ENCODE assay signal across 12 cellular contexts in genomic region chr9:127863179-127863578, GRCh38. TPM values are rescaled to one million over a fixed set of nuclear protein-coding genes. Genes with fewer than 3 reads are reported as not detected.
DNase-seq lines count a peak whose midpoint lies in the region; ATAC-seq, FAIRE-seq and TF ChIP-seq lines count a peak whose summit lies in the region.
"Had no signal": no experiment of that assay in that cellular context is flagged by ENCODE, and none has a peak within 500 bp of the region (broad histone marks: within the 10 kb centered on the region; RNA-seq: fewer than 3 reads in every experiment).

No MANE protein-coding gene starts in this region.

- H3K9me2 ChIP-seq in SK-N-SH = no peaks in the 10 kb centered on the region

- DNase-seq in right lobe of liver = no peak
- DNase-seq in HepG2 (ENCODE audit: low spot score) = no peak
- DNase-seq in vagina (ENCODE audit: extremely low spot score in 2 of 2) = no peak
- no peak for DNase-seq in substantia nigra (lab: John Stamatoyannopoulos, UW)
- no peak for DNase-seq in mesothelial cell of epicardium (ENCODE audit: low spot score in 2 of 2, unreplicated experiment in 2 of 2)
- DNase-seq in SK-N-SH = no peak
- DNase-seq: foreskin melanocyte; kidney glomerular epithelial cell; NCI-H1930; stimulated activated CD4-positive, alpha-beta T cell treated with anti-CD3 and anti-CD28 coated beads, Interleukin-12 subunit alpha, Interleukin-12 subunit beta, amount 100 ng/mL, for 4 hours had no signal

- no peak overlapping the region for H3K4me3 ChIP-seq in right lobe of liver
- H3K4me3 ChIP-seq in HepG2 (replicated peaks in 1 of 3; ENCODE audit: insufficient read depth in 1 of 3, low read depth in 2 of 3, low read length in 3 of 3) = no peak overlapping the region
- H3K4me3 ChIP-seq in muscle layer of duodenum (ENCODE audit: low read depth in 1 of 2, low read length in 2 of 2) = no peak overlapping the region
- no peak overlapping the region for H3K4me3 ChIP-seq in vagina
- H3K4me3 ChIP-seq in SK-N-SH (ENCODE audit: low read depth in 2 of 2, low read length in 1 of 2) = no peak overlapping the region

- no TSS peak for BruUV-seq in HepG2 (replicated peaks; lab: Mats Ljungman, UMichigan)

- POLR2A ChIA-PET in HepG2 (lab: Yijun Ruan, JAX) = interaction anchor here (1.4 kb wide), 1 partner anchor 70 kb away, joined by 3 read pairs; no protein-coding TSS in a partner anchor
- POLR2A ChIA-PET in SK-N-SH (lab: Yijun Ruan, JAX) = interaction anchor here (1.3 kb wide), 1 partner anchor 9 kb away, joined by 3 read pairs; no protein-coding TSS in a partner anchor

- H3K27me3 Mint-ChIP-seq in activated naive CD8-positive, alpha-beta T cell = no peaks in the 10 kb centered on the region
- no peaks in the 10 kb centered on the region for H3K27me3 Mint-ChIP-seq in mesothelial cell of epicardium (ENCODE audit: low read depth)

- H3K9me3 Mint-ChIP-seq in activated naive CD8-positive, alpha-beta T cell (ENCODE audit: low read depth) = no peaks in the 10 kb centered on the region
- H3K9me3 Mint-ChIP-seq in mesothelial cell of epicardium = no peaks in the 10 kb centered on the region

- no peak for ATAC-seq in right lobe of liver
- ATAC-seq in HepG2 = no peak

- CTCF ChIA-PET in HepG2 (lab: Yijun Ruan, JAX; ENCODE audit: low intra/inter-chr PET ratio, low total read pairs) = no interaction called here
- CTCF ChIA-PET in SK-N-SH (lab: Yijun Ruan, JAX) = interaction anchor here (0.7 to 2.0 kb wide), 6 partner anchors 8 to 128 kb away, joined by 3 to 7 read pairs (median 4); partner anchors contain the start of genes ENG and TOR2A

- FAIRE-seq in HepG2 (lab: Jason Lieb, UNC) = no peak

- H3F3A ChIP-seq in SK-N-SH (replicated peaks; ENCODE audit: insufficient read depth) = no peaks in the 10 kb centered on the region

- no peaks in the 10 kb centered on the region for H3K9me3 ChIP-seq in right lobe of liver
- H3K9me3 ChIP-seq in HepG2 (ENCODE audit: low read length) = no peaks in the 10 kb centered on the region
- H3K9me3 ChIP-seq in muscle layer of duodenum (ENCODE audit: control insufficient read depth in 1 of 2, low read length in 2 of 2) = no peaks in the 10 kb centered on the region
- no peaks in the 10 kb centered on the region for H3K9me3 ChIP-seq in vagina
- no peaks in the 10 kb centered on the region for H3K9me3 ChIP-seq in SK-N-SH

- H3K4me1 ChIP-seq in right lobe of liver (peaks cover 0 to 11% (median 5%) of the 10 kb centered on the region in 4 donors), HepG2 (ENCODE audit: insufficient read depth, low read length) (peaks cover 56% of the 10 kb centered on the region), muscle layer of duodenum (ENCODE audit: control insufficient read depth in 1 of 2, insufficient read depth in 2 of 2, low read length in 2 of 2) (peaks cover 0 to 18% of the 10 kb centered on the region in 2 donors), vagina (peaks cover 22% of the 10 kb centered on the region), SK-N-SH (ENCODE audit: control insufficient read depth in 1 of 2, insufficient read depth in 2 of 2, low read depth in 1 of 2, low read length in 1 of 2) (peaks cover 0 to 10% of the 10 kb centered on the region in 2 experiments; a peak in 1 of 4 replicates)

- H3K36me3 ChIP-seq in right lobe of liver = peaks cover 0 to 3% (median 0%) of the 10 kb centered on the region in 4 donors
- H3K36me3 ChIP-seq in HepG2 (replicated peaks in 1 of 2; ENCODE audit: control insufficient read depth in 1 of 2, insufficient read depth in 2 of 2, low read length in 2 of 2) = no peaks in the 10 kb centered on the region; a peak in 1 of 5 replicates
- H3K36me3 ChIP-seq in muscle layer of duodenum (ENCODE audit: control insufficient read depth in 1 of 2, insufficient read depth in 2 of 2, low read length in 2 of 2) = peaks cover 6 to 11% of the 10 kb centered on the region in 2 donors
- peaks cover 0 to 4% of the 10 kb centered on the region in 2 donors for H3K36me3 ChIP-seq in vagina
- no peaks in the 10 kb centered on the region for H3K36me3 ChIP-seq in SK-N-SH (replicated peaks in 1 of 2; ENCODE audit: control insufficient read depth in 1 of 2, insufficient read depth in 2 of 2, low read length in 1 of 2)

- no peak overlapping the region for H3K9ac ChIP-seq in HepG2 (ENCODE audit: insufficient read depth, low read depth, low read length)
- H3K9ac ChIP-seq in SK-N-SH = no peak overlapping the region

- peaks cover 3% of the 10 kb centered on the region for H3K36me3 Mint-ChIP-seq in activated naive CD8-positive, alpha-beta T cell
- peaks cover 1% of the 10 kb centered on the region for H3K36me3 Mint-ChIP-seq in mesothelial cell of epicardium

- H3K27me3 ChIP-seq in right lobe of liver = no peaks in the 10 kb centered on the region
- no peaks in the 10 kb centered on the region for H3K27me3 ChIP-seq in HepG2 (ENCODE audit: control insufficient read depth in 1 of 2, insufficient read depth in 2 of 2, low read length in 2 of 2)
- no peaks in the 10 kb centered on the region for H3K27me3 ChIP-seq in muscle layer of duodenum (ENCODE audit: low read depth, low read length)
- H3K27me3 ChIP-seq in vagina = no peaks in the 10 kb centered on the region
- no peaks in the 10 kb centered on the region for H3K27me3 ChIP-seq in SK-N-SH (ENCODE audit: insufficient read depth)

- WGBS in right lobe of liver (ENCODE audit: insufficient coverage, low coverage, low lambda C conversion rate, missing lambda C conversion rate) = 68% methylated on average over 12 of the region's 12 CpGs
- WGBS in HepG2 (ENCODE audit: low lambda C conversion rate) = 80% methylated on average over 12 of the region's 12 CpGs
- WGBS in SK-N-SH (ENCODE audit: low lambda C conversion rate) = 89% methylated on average over 12 of the region's 12 CpGs

- in situ Hi-C loops in HepG2 (cut with HindIII; ENCODE audit: extremely low pct_ligation_motif_present, low pct_unique_long_range_greater_than_20kb) = no loop called here

- H3K4me3 Mint-ChIP-seq in activated naive CD8-positive, alpha-beta T cell = no peak overlapping the region
- H3K4me3 Mint-ChIP-seq in mesothelial cell of epicardium = no peak overlapping the region

- H3K4me2 ChIP-seq in HepG2 (ENCODE audit: low read depth, low read length) (no peak overlapping the region), SK-N-SH (no peak overlapping the region)

- H4K20me1 ChIP-seq in HepG2 (ENCODE audit: insufficient read depth, low read length) (no peaks in the 10 kb centered on the region), SK-N-SH (ENCODE audit: insufficient read depth) (no peaks in the 10 kb centered on the region)

- peak overlapping the region; percentile 85 for H3K27ac Mint-ChIP-seq in activated naive CD8-positive, alpha-beta T cell
- no peak overlapping the region for H3K27ac Mint-ChIP-seq in mesothelial cell of epicardium

- H3K79me2 ChIP-seq in HepG2 (ENCODE audit: insufficient read depth, low read length) = no peaks in the 10 kb centered on the region
- H3K79me2 ChIP-seq in SK-N-SH (ENCODE audit: insufficient read depth) = no peaks in the 10 kb centered on the region

- TF ChIP-seq CTCF in right lobe of liver (IDR thresholded peaks at IDR 0.05) = no peak
- no peak for TF ChIP-seq CTCF in HepG2 (CRISPR knock-in tag; IDR thresholded peaks at IDR 0.05)
- TF ChIP-seq CTCF in vagina (IDR thresholded peaks at IDR 0.05) = no peak
- TF ChIP-seq CTCF in mesothelial cell of epicardium (IDR thresholded peaks at IDR 0.05; ENCODE audit: unreplicated experiment) = no peak
- TF ChIP-seq CTCF in SK-N-SH (IDR thresholded peaks at IDR 0.05) = no peak

- peaks cover 44% of the 10 kb centered on the region for H3K4me1 Mint-ChIP-seq in activated naive CD8-positive, alpha-beta T cell (ENCODE audit: low read depth)
- H3K4me1 Mint-ChIP-seq in mesothelial cell of epicardium = peaks cover 18% of the 10 kb centered on the region

- no peak for TF ChIP-seq POLR2A in right lobe of liver (IDR thresholded peaks at IDR 0.05)
- no peak for TF ChIP-seq POLR2A in HepG2 (IDR thresholded peaks at IDR 0.05; ENCODE audit: insufficient read depth in 1 of 2, low read depth in 2 of 2, low read length in 2 of 2)
- TF ChIP-seq POLR2A in vagina (IDR thresholded peaks at IDR 0.05) = no peak

- H2AFZ ChIP-seq in HepG2 (ENCODE audit: low read length) (no peak overlapping the region), SK-N-SH (ENCODE audit: low read depth) (no peak overlapping the region)

- intact Hi-C loops in right lobe of liver (cut with DNase I) = no loop called here
- intact Hi-C loops in HepG2 (cut with micrococcal nuclease; ENCODE audit: unreplicated experiment) = no loop called here
- intact Hi-C loops in vagina (cut with DNase I) = no loop called here

- H3K27ac ChIP-seq in right lobe of liver (peak overlapping the region in 2 of 3 donors; percentile 51 to 78), HepG2 (ENCODE audit: extremely low read length, insufficient read depth, low read length) (no peak overlapping the region), muscle layer of duodenum (ENCODE audit: low read length) (peak overlapping the region; percentile 45), vagina (peak overlapping the region; percentile 57), substantia nigra (ENCODE audit: low read depth, low read length, poor library complexity, severe bottlenecking) (no peak overlapping the region), SK-N-SH (ENCODE audit: low read depth in 2 of 2, low read length in 1 of 2) (no peak overlapping the region)

- no peak for TF ChIP-seq RAD21 in HepG2 (CRISPR knock-in tag; IDR thresholded peaks at IDR 0.05)
- TF ChIP-seq RAD21 in SK-N-SH (IDR thresholded peaks at IDR 0.05; ENCODE audit: low read length) = no peak

- no peak for TF ChIP-seq EP300 in HepG2 (IDR thresholded peaks at IDR 0.05; ENCODE audit: low read depth in 2 of 2, low read length in 2 of 2)
- no peak for TF ChIP-seq EP300 in HepG2 (CRISPR knock-in tag; IDR thresholded peaks at IDR 0.05; ENCODE audit: borderline replicate concordance)
- no peak for TF ChIP-seq EP300 in SK-N-SH (IDR thresholded peaks at IDR 0.05; ENCODE audit: borderline replicate concordance in 1 of 2, low read depth in 1 of 2, low read length in 1 of 2)

RNA-seq across cellular contexts. Expression of gene ENG, which starts 8.7 kb away (rescaled TPM):
- total RNA-seq in right lobe of liver (10 to 100 TPM; 27.4 to 90.1 (median 54.1) TPM), HepG2 (2016; rRNA removed; fragmentation: Illumina TruSeq; extraction: Trizol) (0.02 TPM in 1 of 2 replicates, not detected in the other), vagina (130 TPM), mesothelial cell of epicardium (7.3 to 8.5 TPM (median 8.1 TPM) in 3 replicates)
- total RNA-seq in HepG2 (2016; cell fraction: cytosol; rRNA removed; fragmentation: Illumina TruSeq; extraction: Trizol; ENCODE audit: low read depth) = not detected in 2 replicates
- 0.07 and 0.17 TPM in 2 replicates for total RNA-seq in HepG2 (2016; cell fraction: insoluble cytoplasmic fraction; rRNA removed; fragmentation: Illumina TruSeq; extraction: Trizol)
- total RNA-seq in HepG2 (2016; cell fraction: membrane; rRNA removed; fragmentation: Illumina TruSeq; extraction: Trizol) = 0.07 and 0.22 TPM in 2 replicates
- total RNA-seq in HepG2 (2016; cell fraction: nucleus; rRNA removed; fragmentation: Illumina TruSeq; extraction: Trizol) = 0.25 TPM in 1 of 2 replicates, not detected in the other
- polyA plus RNA-seq in HepG2 (2011; rRNA removed) (1.1 and 1.4 TPM in 2 replicates), SK-N-SH (2012; rRNA removed) (8.8 and 18.8 TPM in 2 replicates)
- 0.82 and 1.1 TPM in 2 replicates for polyA plus RNA-seq in HepG2 (2011; cell fraction: cytosol; rRNA removed)
- polyA plus RNA-seq in HepG2 (2011; cell fraction: nucleus; rRNA removed) = 2.1 and 2.3 TPM in 2 replicates
- polyA plus RNA-seq in HepG2 (2012) = 1.4 and 1.5 TPM in 2 replicates
- not detected in 2 replicates for polyA plus RNA-seq in HepG2 (2016; cell fraction: cytosol; fragmentation: Illumina TruSeq; extraction: Trizol; ENCODE audit: low read depth)
- polyA plus RNA-seq in HepG2 (2016; cell fraction: insoluble cytoplasmic fraction; fragmentation: Illumina TruSeq; extraction: Trizol; ENCODE audit: low read depth) = 0.08 TPM in 1 of 2 replicates, not detected in the other
- polyA plus RNA-seq in HepG2 (2016; cell fraction: membrane; fragmentation: Illumina TruSeq; extraction: Trizol; ENCODE audit: low read depth) = 0.06 and 0.13 TPM in 2 replicates
- polyA plus RNA-seq in HepG2 (2016; cell fraction: nucleus; fragmentation: Illumina TruSeq; extraction: Trizol; ENCODE audit: insufficient read depth, low read depth) = 0.20 and 0.22 TPM in 2 replicates
- polyA minus RNA-seq in HepG2 (2011; rRNA and poly(A)+ RNA removed; ENCODE audit: low replicate concordance) = 1.2 and 26.5 TPM in 2 replicates
- 0.30 and 0.62 TPM in 2 replicates for polyA minus RNA-seq in HepG2 (2011; cell fraction: cytosol; rRNA and poly(A)+ RNA removed)
- 0.75 and 0.90 TPM in 2 replicates for polyA minus RNA-seq in HepG2 (2011; cell fraction: nucleus; rRNA and poly(A)+ RNA removed)
- polyA plus RNA-seq in SK-N-SH (2012; cell fraction: cytosol; rRNA removed) = 8.8 and 16.2 TPM in 2 replicates
- polyA plus RNA-seq in SK-N-SH (2012; cell fraction: nucleus; rRNA removed) = 25.8 and 27.5 TPM in 2 replicates

RNA-seq across cellular contexts. Expression of gene AK1, which starts 14.3 kb away (rescaled TPM):
- total RNA-seq in right lobe of liver = 10 to 100 TPM; 31.4 to 78.6 (median 51.7) TPM
- total RNA-seq in HepG2 (2016; rRNA removed; fragmentation: Illumina TruSeq; extraction: Trizol) = 25.7 and 32.8 TPM in 2 replicates
- 12.5 and 17.4 TPM in 2 replicates for total RNA-seq in HepG2 (2016; cell fraction: cytosol; rRNA removed; fragmentation: Illumina TruSeq; extraction: Trizol; ENCODE audit: low read depth)
- 27.8 and 33.7 TPM in 2 replicates for total RNA-seq in HepG2 (2016; cell fraction: insoluble cytoplasmic fraction; rRNA removed; fragmentation: Illumina TruSeq; extraction: Trizol)
- total RNA-seq in HepG2 (2016; cell fraction: membrane; rRNA removed; fragmentation: Illumina TruSeq; extraction: Trizol) = 18.2 and 19.8 TPM in 2 replicates
- total RNA-seq in HepG2 (2016; cell fraction: nucleus; rRNA removed; fragmentation: Illumina TruSeq; extraction: Trizol) = 13.7 and 15.3 TPM in 2 replicates
- 19.1 and 28.5 TPM in 2 replicates for polyA plus RNA-seq in HepG2 (2011; rRNA removed)
- 29.9 and 38.0 TPM in 2 replicates for polyA plus RNA-seq in HepG2 (2011; cell fraction: cytosol; rRNA removed)
- polyA plus RNA-seq in HepG2 (2011; cell fraction: nucleus; rRNA removed) = 34.1 and 55.6 TPM in 2 replicates
- polyA plus RNA-seq in HepG2 (2012) = 17.5 and 23.3 TPM in 2 replicates
- 28.9 and 48.9 TPM in 2 replicates for polyA plus RNA-seq in HepG2 (2016; cell fraction: cytosol; fragmentation: Illumina TruSeq; extraction: Trizol; ENCODE audit: low read depth)
- polyA plus RNA-seq in HepG2 (2016; cell fraction: insoluble cytoplasmic fraction; fragmentation: Illumina TruSeq; extraction: Trizol; ENCODE audit: low read depth) = 44.7 and 50.7 TPM in 2 replicates
- polyA plus RNA-seq in HepG2 (2016; cell fraction: membrane; fragmentation: Illumina TruSeq; extraction: Trizol; ENCODE audit: low read depth) = 31.6 and 41.6 TPM in 2 replicates
- 39.2 and 40.7 TPM in 2 replicates for polyA plus RNA-seq in HepG2 (2016; cell fraction: nucleus; fragmentation: Illumina TruSeq; extraction: Trizol; ENCODE audit: insufficient read depth, low read depth)
- 3.6 and 45.8 TPM in 2 replicates for polyA minus RNA-seq in HepG2 (2011; rRNA and poly(A)+ RNA removed; ENCODE audit: low replicate concordance)
- polyA minus RNA-seq in HepG2 (2011; cell fraction: cytosol; rRNA and poly(A)+ RNA removed) = 3.8 and 5.4 TPM in 2 replicates
- 1.7 and 4.1 TPM in 2 replicates for polyA minus RNA-seq in HepG2 (2011; cell fraction: nucleus; rRNA and poly(A)+ RNA removed)
- total RNA-seq in vagina = 33.4 TPM
- 34.4 to 39.4 TPM (median 38.5 TPM) in 3 replicates for total RNA-seq in mesothelial cell of epicardium
- polyA plus RNA-seq in SK-N-SH (2012; rRNA removed) = 103 and 125 TPM in 2 replicates
- polyA plus RNA-seq in SK-N-SH (2012; cell fraction: cytosol; rRNA removed) = 65.8 and 85.2 TPM in 2 replicates
- polyA plus RNA-seq in SK-N-SH (2012; cell fraction: nucleus; rRNA removed) = 98.3 and 147 TPM in 2 replicates

RNA-seq across cellular contexts. Expression of gene ST6GALNAC6, which starts 36.2 kb away (rescaled TPM):
- total RNA-seq in right lobe of liver = 10 to 100 TPM; 22.5 to 40.3 (median 29.8) TPM
- 16.7 and 18.5 TPM in 2 replicates for total RNA-seq in HepG2 (2016; rRNA removed; fragmentation: Illumina TruSeq; extraction: Trizol)
- 13.5 and 13.9 TPM in 2 replicates for total RNA-seq in HepG2 (2016; cell fraction: cytosol; rRNA removed; fragmentation: Illumina TruSeq; extraction: Trizol; ENCODE audit: low read depth)
- 11.7 and 18.2 TPM in 2 replicates for total RNA-seq in HepG2 (2016; cell fraction: insoluble cytoplasmic fraction; rRNA removed; fragmentation: Illumina TruSeq; extraction: Trizol)
- total RNA-seq in HepG2 (2016; cell fraction: membrane; rRNA removed; fragmentation: Illumina TruSeq; extraction: Trizol) = 42.0 and 46.1 TPM in 2 replicates
- total RNA-seq in HepG2 (2016; cell fraction: nucleus; rRNA removed; fragmentation: Illumina TruSeq; extraction: Trizol) = 13.4 and 15.1 TPM in 2 replicates
- polyA plus RNA-seq in HepG2 (2011; rRNA removed) = 65.4 and 103 TPM in 2 replicates
- 63.0 and 69.3 TPM in 2 replicates for polyA plus RNA-seq in HepG2 (2011; cell fraction: cytosol; rRNA removed)
- polyA plus RNA-seq in HepG2 (2011; cell fraction: nucleus; rRNA removed) = 134 and 138 TPM in 2 replicates
- polyA plus RNA-seq in HepG2 (2012) = 36.1 and 53.0 TPM in 2 replicates
- 33.4 and 37.1 TPM in 2 replicates for polyA plus RNA-seq in HepG2 (2016; cell fraction: cytosol; fragmentation: Illumina TruSeq; extraction: Trizol; ENCODE audit: low read depth)
- polyA plus RNA-seq in HepG2 (2016; cell fraction: insoluble cytoplasmic fraction; fragmentation: Illumina TruSeq; extraction: Trizol; ENCODE audit: low read depth) = 18.0 and 19.3 TPM in 2 replicates
- 54.8 and 59.0 TPM in 2 replicates for polyA plus RNA-seq in HepG2 (2016; cell fraction: membrane; fragmentation: Illumina TruSeq; extraction: Trizol; ENCODE audit: low read depth)
- polyA plus RNA-seq in HepG2 (2016; cell fraction: nucleus; fragmentation: Illumina TruSeq; extraction: Trizol; ENCODE audit: insufficient read depth, low read depth) = 32.9 and 35.5 TPM in 2 replicates
- 41.6 and 91.9 TPM in 2 replicates for polyA minus RNA-seq in HepG2 (2011; rRNA and poly(A)+ RNA removed; ENCODE audit: low replicate concordance)
- 15.4 and 21.1 TPM in 2 replicates for polyA minus RNA-seq in HepG2 (2011; cell fraction: cytosol; rRNA and poly(A)+ RNA removed)
- 22.4 and 22.6 TPM in 2 replicates for polyA minus RNA-seq in HepG2 (2011; cell fraction: nucleus; rRNA and poly(A)+ RNA removed)
- total RNA-seq in vagina = 108 TPM
- 34.2 to 37.5 TPM (median 36.2 TPM) in 3 replicates for total RNA-seq in mesothelial cell of epicardium
- polyA plus RNA-seq in SK-N-SH (2012; rRNA removed) = 34.8 and 47.5 TPM in 2 replicates
- polyA plus RNA-seq in SK-N-SH (2012; cell fraction: cytosol; rRNA removed) = 15.2 and 27.6 TPM in 2 replicates
- polyA plus RNA-seq in SK-N-SH (2012; cell fraction: nucleus; rRNA removed) = 38.6 and 69.7 TPM in 2 replicates

RNA-seq across cellular contexts. Expression of gene ST6GALNAC4, which starts 53.7 kb away (rescaled TPM):
- total RNA-seq in right lobe of liver (10 to 100 TPM in 3 of 6 experiments, 1 to 10 TPM in 3; 3.2 to 23.8 (median 11.2) TPM), HepG2 (2016; rRNA removed; fragmentation: Illumina TruSeq; extraction: Trizol) (14.8 and 18.8 TPM in 2 replicates), vagina (33.1 TPM), mesothelial cell of epicardium (14.5 to 16.1 TPM (median 15.8 TPM) in 3 replicates)
- 35.6 and 43.0 TPM in 2 replicates for total RNA-seq in HepG2 (2016; cell fraction: cytosol; rRNA removed; fragmentation: Illumina TruSeq; extraction: Trizol; ENCODE audit: low read depth)
- total RNA-seq in HepG2 (2016; cell fraction: insoluble cytoplasmic fraction; rRNA removed; fragmentation: Illumina TruSeq; extraction: Trizol) = 13.0 and 19.7 TPM in 2 replicates
- 47.7 and 65.6 TPM in 2 replicates for total RNA-seq in HepG2 (2016; cell fraction: membrane; rRNA removed; fragmentation: Illumina TruSeq; extraction: Trizol)
- 12.8 and 17.5 TPM in 2 replicates for total RNA-seq in HepG2 (2016; cell fraction: nucleus; rRNA removed; fragmentation: Illumina TruSeq; extraction: Trizol)
- polyA plus RNA-seq in HepG2 (2011; rRNA removed) (27.7 and 36.4 TPM in 2 replicates), SK-N-SH (2012; rRNA removed) (28.4 and 30.2 TPM in 2 replicates)
- 26.2 and 47.9 TPM in 2 replicates for polyA plus RNA-seq in HepG2 (2011; cell fraction: cytosol; rRNA removed)
- 41.2 and 43.3 TPM in 2 replicates for polyA plus RNA-seq in HepG2 (2011; cell fraction: nucleus; rRNA removed)
- polyA plus RNA-seq in HepG2 (2012) = 14.8 and 21.6 TPM in 2 replicates
- 55.5 and 75.3 TPM in 2 replicates for polyA plus RNA-seq in HepG2 (2016; cell fraction: cytosol; fragmentation: Illumina TruSeq; extraction: Trizol; ENCODE audit: low read depth)
- polyA plus RNA-seq in HepG2 (2016; cell fraction: insoluble cytoplasmic fraction; fragmentation: Illumina TruSeq; extraction: Trizol; ENCODE audit: low read depth) = 20.6 and 23.9 TPM in 2 replicates
- polyA plus RNA-seq in HepG2 (2016; cell fraction: membrane; fragmentation: Illumina TruSeq; extraction: Trizol; ENCODE audit: low read depth) = 69.4 and 78.8 TPM in 2 replicates
- 25.2 and 32.3 TPM in 2 replicates for polyA plus RNA-seq in HepG2 (2016; cell fraction: nucleus; fragmentation: Illumina TruSeq; extraction: Trizol; ENCODE audit: insufficient read depth, low read depth)
- polyA minus RNA-seq in HepG2 (2011; rRNA and poly(A)+ RNA removed; ENCODE audit: low replicate concordance) = 74.4 and 118 TPM in 2 replicates
- polyA minus RNA-seq in HepG2 (2011; cell fraction: cytosol; rRNA and poly(A)+ RNA removed) = 40.0 and 42.1 TPM in 2 replicates
- 15.6 and 17.8 TPM in 2 replicates for polyA minus RNA-seq in HepG2 (2011; cell fraction: nucleus; rRNA and poly(A)+ RNA removed)
- polyA plus RNA-seq in SK-N-SH (2012; cell fraction: cytosol; rRNA removed) = 11.0 and 21.1 TPM in 2 replicates
- 29.1 and 30.8 TPM in 2 replicates for polyA plus RNA-seq in SK-N-SH (2012; cell fraction: nucleus; rRNA removed)

Comparison
In these comparisons a context has a peak if more than half of its experiments do, and no peak if none do; other contexts are left out.
1. H3K27ac ChIP-seq: peak in right lobe of liver (2 of 3), muscle layer of duodenum (single experiment) and vagina (single experiment); none in HepG2 (single experiment), substantia nigra (single experiment) and SK-N-SH (0 of 2).